ENCODE assay signal across 1 cellular context in genomic region chr2:130327703-130328527, GRCh38.
A peak's percentile ranks its signal among the peaks of the same experiment; 100 is the strongest.
TF ChIP-seq lines count a peak whose summit lies in the region.

No MANE protein-coding gene starts in this region.

TF ChIP-seq in H1, 55 proteins besides CTCF, POLR2A, EP300 and RAD21 (continued from another document):
- TF ChIP-seq CHD7 (IDR thresholded peaks at IDR 0.05; ENCODE audit: insufficient replicate concordance, low read length), result no peak
- no peak for TF ChIP-seq GABPA (IDR thresholded peaks at IDR 0.05; ENCODE audit: borderline replicate concordance, insufficient read depth, low read length)
- no peak for TF ChIP-seq EGR1 (IDR thresholded peaks at IDR 0.05; ENCODE audit: borderline replicate concordance, low read depth, low read length)
- TF ChIP-seq JUN (IDR thresholded peaks at IDR 0.05; ENCODE audit: low read depth, low read length), result no peak
- TF ChIP-seq CREB1 (IDR thresholded peaks at IDR 0.05), result no peak
- peak; percentile 26 for TF ChIP-seq EZH2 (IDR thresholded peaks at IDR 0.05; ENCODE audit: low read depth, low read length, severe bottlenecking)
TF ChIP-seq in H1: peak in this region for 2.
